ENCODE assay signal across 1 cellular context in genomic region chr14:22509036-22509709, GRCh38.
TF ChIP-seq lines count a peak whose summit lies in the region.

No MANE protein-coding gene starts in this region.

TF ChIP-seq in GM12878, 131 proteins besides CTCF, POLR2A, EP300 and RAD21 (continued from another document and continues in another):
- TF ChIP-seq CBX5 (IDR thresholded peaks at IDR 0.05; ENCODE audit: low read depth) (no peak), RELA (IDR thresholded peaks at IDR 0.05; ENCODE audit: borderline replicate concordance, partially characterized antibody) (peak; percentile 13), POLR2AphosphoS2 (IDR thresholded peaks at IDR 0.05; ENCODE audit: low read depth, low read length) (peak; percentile 91; the same call in 1 of the 2 replicates), IKZF1 (conservative IDR thresholded peaks at IDR 0.05) (0 out of 2 replicates have a peak, but pooled peaks have one; percentile 42), BCL11A (IDR thresholded peaks at IDR 0.05; ENCODE audit: low read depth, low read length) (no peak), STAT1 (conservative IDR thresholded peaks at IDR 0.05) (0 out of 2 replicates have a peak, but pooled peaks have one; percentile 36), HDGF (IDR thresholded peaks at IDR 0.05) (peak; percentile 82; the same call in 1 of the 2 replicates), BACH1 (IDR thresholded peaks at IDR 0.05; ENCODE audit: borderline replicate concordance) (peak; percentile 68; the same call in 1 of the 2 replicates), SUPT20H (IDR thresholded peaks at IDR 0.05; ENCODE audit: borderline replicate concordance, control insufficient read depth, low read depth, low read length) (no peak), USF2 (IDR thresholded peaks at IDR 0.05; ENCODE audit: borderline replicate concordance, low read depth, low read length) (no peak), MYB (IDR thresholded peaks at IDR 0.05; ENCODE audit: borderline replicate concordance, low read depth, low read length) (0 out of 2 replicates have a peak, but pooled peaks have one; percentile 43), ZNF217 (IDR thresholded peaks at IDR 0.05) (no peak), KDM1A (IDR thresholded peaks at IDR 0.05; ENCODE audit: borderline replicate concordance) (no peak), CBX3 (IDR thresholded peaks at IDR 0.05; ENCODE audit: borderline replicate concordance, low read depth) (no peak), TBL1XR1 (IDR thresholded peaks at IDR 0.05; ENCODE audit: low read depth, low read length) (no peak), JUND (IDR thresholded peaks at IDR 0.05; ENCODE audit: low read depth, low read length) (no peak), ZZZ3 (IDR thresholded peaks at IDR 0.05; ENCODE audit: control insufficient read depth, insufficient read length, low read depth) (no peak), NBN (IDR thresholded peaks at IDR 0.05) (no peak), SMAD5 (IDR thresholded peaks at IDR 0.05; ENCODE audit: low read depth) (peak; percentile 73; the same call in 1 of the 2 replicates), GABPA (IDR thresholded peaks at IDR 0.05; ENCODE audit: low read depth) (no peak), MXI1 (IDR thresholded peaks at IDR 0.05; ENCODE audit: low read depth, low read length) (peak; percentile 17; the same call in 1 of the 2 replicates), USF1 (IDR thresholded peaks at IDR 0.05; ENCODE audit: borderline replicate concordance, extremely low read length, insufficient read depth, low read depth, low read length) (no peak), LARP7 (IDR thresholded peaks at IDR 0.05) (peak; percentile 77), FOS (IDR thresholded peaks at IDR 0.05; ENCODE audit: borderline replicate concordance, extremely low read depth, insufficient read length) (no peak), DPF2 (IDR thresholded peaks at IDR 0.05) (0 out of 2 replicates have a peak, but pooled peaks have one; percentile 26), TARDBP (IDR thresholded peaks at IDR 0.05; ENCODE audit: borderline replicate concordance) (no peak), BCLAF1 (IDR thresholded peaks at IDR 0.05) (no peak), KLF5 (IDR thresholded peaks at IDR 0.05; ENCODE audit: partially characterized antibody) (no peak), STAT3 (IDR thresholded peaks at IDR 0.05; ENCODE audit: low read depth, low read length) (no peak), ZNF274 (IDR thresholded peaks at IDR 0.05; ENCODE audit: insufficient read depth, insufficient read length) (no peak), IKZF2 (IDR thresholded peaks at IDR 0.05) (peak; percentile 75 to 84), BMI1 (IDR thresholded peaks at IDR 0.05; ENCODE audit: borderline replicate concordance) (no peak; the same call in 1 of the 2 replicates), NFXL1 (IDR thresholded peaks at IDR 0.05; ENCODE audit: borderline replicate concordance) (no peak), ZNF207 (IDR thresholded peaks at IDR 0.05; ENCODE audit: borderline replicate concordance) (peak; percentile 32; the same call in 1 of the 2 replicates), EED (IDR thresholded peaks at IDR 0.05; ENCODE audit: low read depth) (peak; percentile 56), MTA3 (IDR thresholded peaks at IDR 0.05; ENCODE audit: borderline replicate concordance, low read length) (no peak), MLLT1 (IDR thresholded peaks at IDR 0.05) (peak; percentile 98), CBFB (IDR thresholded peaks at IDR 0.05; ENCODE audit: low read depth) (peak; percentile 29; the same call in 1 of the 2 replicates), RUNX3 (IDR thresholded peaks at IDR 0.05; ENCODE audit: low read length) (no peak), PAX8 (IDR thresholded peaks at IDR 0.05) (no peak), SIX5 (IDR thresholded peaks at IDR 0.05; ENCODE audit: low read depth, low read length, severe bottlenecking) (no peak), GATAD2B (conservative IDR thresholded peaks at IDR 0.05; ENCODE audit: low read depth) (0 out of 2 replicates have a peak, but pooled peaks have one; percentile 93), KAT2A (conservative IDR thresholded peaks at IDR 0.05; ENCODE audit: control insufficient read depth, low read depth, low read length) (no peak), CHD1 (IDR thresholded peaks at IDR 0.05; ENCODE audit: low read depth, low read length) (0 out of 2 replicates have a peak, but pooled peaks have one; percentile 78), CHD4 (IDR thresholded peaks at IDR 0.05) (no peak), RB1 (IDR thresholded peaks at IDR 0.05; ENCODE audit: borderline replicate concordance) (no peak), SKIL (IDR thresholded peaks at IDR 0.05; ENCODE audit: low read depth, poor library complexity, severe bottlenecking) (no peak), RFX5 (IDR thresholded peaks at IDR 0.05; ENCODE audit: low read depth, low read length) (no peak)
- TF ChIP-seq, protein P1, sequence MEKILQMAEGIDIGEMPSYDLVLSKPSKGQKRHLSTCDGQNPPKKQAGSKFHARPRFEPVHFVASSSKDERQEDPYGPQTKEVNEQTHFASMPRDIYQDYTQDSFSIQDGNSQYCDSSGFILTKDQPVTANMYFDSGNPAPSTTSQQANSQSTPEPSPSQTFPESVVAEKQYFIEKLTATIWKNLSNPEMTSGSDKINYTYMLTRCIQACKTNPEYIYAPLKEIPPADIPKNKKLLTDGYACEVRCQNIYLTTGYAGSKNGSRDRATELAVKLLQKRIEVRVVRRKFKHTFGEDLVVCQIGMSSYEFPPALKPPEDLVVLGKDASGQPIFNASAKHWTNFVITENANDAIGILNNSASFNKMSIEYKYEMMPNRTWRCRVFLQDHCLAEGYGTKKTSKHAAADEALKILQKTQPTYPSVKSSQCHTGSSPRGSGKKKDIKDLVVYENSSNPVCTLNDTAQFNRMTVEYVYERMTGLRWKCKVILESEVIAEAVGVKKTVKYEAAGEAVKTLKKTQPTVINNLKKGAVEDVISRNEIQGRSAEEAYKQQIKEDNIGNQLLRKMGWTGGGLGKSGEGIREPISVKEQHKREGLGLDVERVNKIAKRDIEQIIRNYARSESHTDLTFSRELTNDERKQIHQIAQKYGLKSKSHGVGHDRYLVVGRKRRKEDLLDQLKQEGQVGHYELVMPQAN (conservative IDR thresholded peaks at IDR 0.05) = no peak; the same call in 1 of the 2 replicates
- TF ChIP-seq, protein P2, sequence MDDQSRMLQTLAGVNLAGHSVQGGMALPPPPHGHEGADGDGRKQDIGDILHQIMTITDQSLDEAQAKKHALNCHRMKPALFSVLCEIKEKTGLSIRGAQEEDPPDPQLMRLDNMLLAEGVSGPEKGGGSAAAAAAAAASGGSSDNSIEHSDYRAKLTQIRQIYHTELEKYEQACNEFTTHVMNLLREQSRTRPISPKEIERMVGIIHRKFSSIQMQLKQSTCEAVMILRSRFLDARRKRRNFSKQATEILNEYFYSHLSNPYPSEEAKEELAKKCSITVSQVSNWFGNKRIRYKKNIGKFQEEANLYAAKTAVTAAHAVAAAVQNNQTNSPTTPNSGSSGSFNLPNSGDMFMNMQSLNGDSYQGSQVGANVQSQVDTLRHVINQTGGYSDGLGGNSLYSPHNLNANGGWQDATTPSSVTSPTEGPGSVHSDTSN (IDR thresholded peaks at IDR 0.05; ENCODE audit: insufficient replicate concordance, low read depth, low read length) = no peak
- TF ChIP-seq, protein P3, sequence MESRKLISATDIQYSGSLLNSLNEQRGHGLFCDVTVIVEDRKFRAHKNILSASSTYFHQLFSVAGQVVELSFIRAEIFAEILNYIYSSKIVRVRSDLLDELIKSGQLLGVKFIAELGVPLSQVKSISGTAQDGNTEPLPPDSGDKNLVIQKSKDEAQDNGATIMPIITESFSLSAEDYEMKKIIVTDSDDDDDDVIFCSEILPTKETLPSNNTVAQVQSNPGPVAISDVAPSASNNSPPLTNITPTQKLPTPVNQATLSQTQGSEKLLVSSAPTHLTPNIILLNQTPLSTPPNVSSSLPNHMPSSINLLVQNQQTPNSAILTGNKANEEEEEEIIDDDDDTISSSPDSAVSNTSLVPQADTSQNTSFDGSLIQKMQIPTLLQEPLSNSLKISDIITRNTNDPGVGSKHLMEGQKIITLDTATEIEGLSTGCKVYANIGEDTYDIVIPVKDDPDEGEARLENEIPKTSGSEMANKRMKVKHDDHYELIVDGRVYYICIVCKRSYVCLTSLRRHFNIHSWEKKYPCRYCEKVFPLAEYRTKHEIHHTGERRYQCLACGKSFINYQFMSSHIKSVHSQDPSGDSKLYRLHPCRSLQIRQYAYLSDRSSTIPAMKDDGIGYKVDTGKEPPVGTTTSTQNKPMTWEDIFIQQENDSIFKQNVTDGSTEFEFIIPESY (IDR thresholded peaks at IDR 0.05) = no peak
- TF ChIP-seq, protein P4, sequence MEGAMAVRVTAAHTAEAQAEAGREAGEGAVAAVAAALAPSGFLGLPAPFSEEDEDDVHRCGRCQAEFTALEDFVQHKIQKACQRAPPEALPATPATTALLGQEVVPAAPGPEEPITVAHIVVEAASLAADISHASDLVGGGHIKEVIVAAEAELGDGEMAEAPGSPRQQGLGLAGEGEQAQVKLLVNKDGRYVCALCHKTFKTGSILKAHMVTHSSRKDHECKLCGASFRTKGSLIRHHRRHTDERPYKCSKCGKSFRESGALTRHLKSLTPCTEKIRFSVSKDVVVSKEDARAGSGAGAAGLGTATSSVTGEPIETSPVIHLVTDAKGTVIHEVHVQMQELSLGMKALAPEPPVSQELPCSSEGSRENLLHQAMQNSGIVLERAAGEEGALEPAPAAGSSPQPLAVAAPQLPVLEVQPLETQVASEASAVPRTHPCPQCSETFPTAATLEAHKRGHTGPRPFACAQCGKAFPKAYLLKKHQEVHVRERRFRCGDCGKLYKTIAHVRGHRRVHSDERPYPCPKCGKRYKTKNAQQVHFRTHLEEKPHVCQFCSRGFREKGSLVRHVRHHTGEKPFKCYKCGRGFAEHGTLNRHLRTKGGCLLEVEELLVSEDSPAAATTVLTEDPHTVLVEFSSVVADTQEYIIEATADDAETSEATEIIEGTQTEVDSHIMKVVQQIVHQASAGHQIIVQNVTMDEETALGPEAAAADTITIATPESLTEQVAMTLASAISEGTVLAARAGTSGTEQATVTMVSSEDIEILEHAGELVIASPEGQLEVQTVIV (IDR thresholded peaks at IDR 0.05; ENCODE audit: borderline replicate concordance, partially characterized antibody) = no peak
